18 cellular contexts compared by ENCODE assay signal in the genomic region with DNA sequence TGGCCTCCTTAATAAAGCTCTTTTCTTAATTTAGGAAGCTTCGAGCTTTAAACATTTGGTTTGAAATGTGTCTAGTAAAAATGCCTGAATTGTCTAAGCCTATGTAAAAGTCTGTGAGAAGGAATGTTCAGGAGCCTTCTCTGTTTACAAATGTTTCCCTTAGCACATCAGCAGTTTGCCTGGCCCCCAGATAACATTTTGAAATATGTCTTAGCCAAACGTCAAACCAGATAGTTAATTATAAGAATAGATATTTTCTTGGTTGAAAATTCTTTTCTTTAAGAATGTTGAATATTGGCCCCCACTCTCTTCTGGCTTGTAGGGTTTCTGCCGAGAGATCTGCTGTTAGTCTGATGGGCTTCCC.
DNase-seq lines count a peak whose midpoint lies in the region; ATAC-seq and TF ChIP-seq lines count a peak whose summit lies in the region.
"Had no signal": no experiment of that assay in that cellular context is flagged by ENCODE, and none has a peak within 500 bp of the region (broad histone marks: within the 10 kb centered on the region; RNA-seq: fewer than 3 reads in every experiment).

No MANE protein-coding gene starts in this region.

- CTCF ChIA-PET in Calu3 (lab: Charles Lee) = no interaction called here

- DNase-seq in AG10803 (ENCODE audit: low read depth) (peak; percentile 44), brain microvascular endothelial cell (no peak), mesenchymal stem cell (peak; percentile 24), gastrocnemius medialis (no peak), Calu3 (no peak), head of caudate nucleus (no peak)
- DNase-seq: CD4-positive, alpha-beta memory T cell; MG63; NCI-H1092 treated with DMSO at 0.1 percent for 48 hours; NCI-H1694; NCI-H510A treated with DMSO at 0.1 percent for 48 hours; NCI-H82; RPMI8226; SIG-M5 had no signal

- H3K4me2 ChIP-seq in OCI-LY3 (ENCODE audit: low read length) = no peak overlapping the region
- H3K4me2 ChIP-seq in mesenchymal stem cell (ENCODE audit: low read length, poor library complexity, severe bottlenecking) = no peak overlapping the region
- H3K4me2 ChIP-seq: BLaER1 had no signal

- no peaks in the 10 kb centered on the region for H3K79me2 ChIP-seq in OCI-LY3 (ENCODE audit: low read length)

- H4K8ac ChIP-seq in mesenchymal stem cell (ENCODE audit: low read length) = no peak overlapping the region

- no peaks in the 10 kb centered on the region for H3K79me1 ChIP-seq in mesenchymal stem cell (replicated peaks; ENCODE audit: low read length, poor library complexity, severe bottlenecking)

- no peak overlapping the region for H3K4ac ChIP-seq in mesenchymal stem cell (ENCODE audit: low read depth in 1 of 2, low read length in 2 of 2)

- ATAC-seq in HG02884 (IDR thresholded peaks at IDR 0.05; ENCODE audit: unreplicated experiment) (no peak), gastrocnemius medialis (no peak)
- ATAC-seq: PC-3 had no signal

- intact Hi-C loops in gastrocnemius medialis (cut with DNase I; ENCODE audit: low total_unique reads) (no loop called here), Calu3 (cut with micrococcal nuclease; ENCODE audit: unreplicated experiment) (no loop called here), head of caudate nucleus (cut with DNase I) (no loop called here)

- no peak overlapping the region for H3K14ac ChIP-seq in mesenchymal stem cell (ENCODE audit: low read length in 2 of 2)

- no peak overlapping the region for H3K4me3 Mint-ChIP-seq in Calu3 (ENCODE audit: low read depth, unreplicated experiment)
- H3K4me3 Mint-ChIP-seq: CD4-positive, alpha-beta memory T cell had no signal

- in situ Hi-C loops in brain microvascular endothelial cell (cut with HindIII; ENCODE audit: low pct_ligation_motif_present, low sequenced_read_pairs) = no loop called here
- in situ Hi-C loops in gastrocnemius medialis (cut with MboI; ENCODE audit: low sequenced_read_pairs in 4 of 4) = no loop called here

- no peaks in the 10 kb centered on the region for H3K27me3 Mint-ChIP-seq in Calu3 (ENCODE audit: unreplicated experiment)
- H3K27me3 Mint-ChIP-seq: CD4-positive, alpha-beta memory T cell had no signal

- no peak overlapping the region for H2BK15ac ChIP-seq in mesenchymal stem cell (ENCODE audit: low read depth, poor library complexity, severe bottlenecking)

- H2BK5ac ChIP-seq in mesenchymal stem cell (ENCODE audit: low read depth, low read length, poor library complexity, severe bottlenecking) = no peak overlapping the region

- no peaks in the 10 kb centered on the region for H3K36me3 ChIP-seq in OCI-LY3 (replicated peaks; ENCODE audit: low read depth, low read length)
- no peaks in the 10 kb centered on the region for H3K36me3 ChIP-seq in brain microvascular endothelial cell (replicated peaks)
- H3K36me3 ChIP-seq in mesenchymal stem cell (ENCODE audit: control insufficient read depth in 1 of 2, insufficient read depth in 2 of 2, low read depth in 1 of 2, low read length in 2 of 2) = no peaks in the 10 kb centered on the region
- no peaks in the 10 kb centered on the region for H3K36me3 ChIP-seq in gastrocnemius medialis
- H3K36me3 ChIP-seq: BLaER1, MG63 had no signal

- no peak overlapping the region for H4K91ac ChIP-seq in mesenchymal stem cell (ENCODE audit: low read length)

- H3K4me1 ChIP-seq in OCI-LY3 (ENCODE audit: low read length) = no peaks in the 10 kb centered on the region
- H3K4me1 ChIP-seq in mesenchymal stem cell (ENCODE audit: control insufficient read depth, insufficient read depth, low read depth, low read length) = no peaks in the 10 kb centered on the region
- peaks cover 0 to 5% of the 10 kb centered on the region in 2 donors for H3K4me1 ChIP-seq in gastrocnemius medialis
- H3K4me1 ChIP-seq: BLaER1 had no signal

- H3K27ac Mint-ChIP-seq in Calu3 (ENCODE audit: unreplicated experiment) = no peak overlapping the region
- H3K27ac Mint-ChIP-seq: CD4-positive, alpha-beta memory T cell had no signal

- no peaks in the 10 kb centered on the region for H3K9me3 Mint-ChIP-seq in Calu3 (ENCODE audit: low read depth, unreplicated experiment)

- no TSS peak for BruUV-seq in Calu3 (replicated peaks; lab: Mats Ljungman, UMichigan)

- H3K4me3 ChIP-seq in AG10803 (ENCODE audit: low read length) (no peak overlapping the region), OCI-LY3 (ENCODE audit: low read length) (no peak overlapping the region), brain microvascular endothelial cell (ENCODE audit: low read depth, low read length) (no peak overlapping the region), mesenchymal stem cell (ENCODE audit: insufficient read depth in 1 of 2, low read depth in 1 of 2, low read length in 2 of 2) (no peak overlapping the region), gastrocnemius medialis (no peak overlapping the region)
- H3K4me3 ChIP-seq: BLaER1, MG63 had no signal

- H3K27ac ChIP-seq in OCI-LY3 (ENCODE audit: low read length) (no peak overlapping the region), brain microvascular endothelial cell (peak overlapping the region; percentile 59), mesenchymal stem cell (ENCODE audit: low read length, poor library complexity, severe bottlenecking) (no peak overlapping the region), gastrocnemius medialis (no peak overlapping the region)
- H3K27ac ChIP-seq: BLaER1 had no signal

- no peak overlapping the region for H3K18ac ChIP-seq in mesenchymal stem cell (ENCODE audit: low read depth in 1 of 2, low read length in 2 of 2)

- H2BK12ac ChIP-seq in mesenchymal stem cell (ENCODE audit: low read length in 2 of 2) = no peak overlapping the region

- no peak overlapping the region for H3K23ac ChIP-seq in mesenchymal stem cell (ENCODE audit: low read length in 2 of 2)

- H3K9ac ChIP-seq in OCI-LY3 (ENCODE audit: low read length) (no peak overlapping the region), mesenchymal stem cell (ENCODE audit: low read length) (no peak overlapping the region)
- H3K9ac ChIP-seq: BLaER1 had no signal

- H3K4me1 Mint-ChIP-seq in Calu3 (ENCODE audit: low read depth, unreplicated experiment) = no peaks in the 10 kb centered on the region
- H3K4me1 Mint-ChIP-seq: CD4-positive, alpha-beta memory T cell had no signal

- H2AFZ ChIP-seq in OCI-LY3 (ENCODE audit: low read depth, low read length) (0 out of 2 replicates have a peak overlapping the region, but pooled peaks have one; percentile 32), mesenchymal stem cell (ENCODE audit: low read depth, low read length) (no peak overlapping the region)

- no peaks in the 10 kb centered on the region for H3K36me3 Mint-ChIP-seq in Calu3 (ENCODE audit: insufficient read depth, unreplicated experiment)
- H3K36me3 Mint-ChIP-seq: CD4-positive, alpha-beta memory T cell had no signal

- no peaks in the 10 kb centered on the region for H4K20me1 ChIP-seq in OCI-LY3 (ENCODE audit: insufficient read depth, low read length)
- H4K20me1 ChIP-seq: BLaER1 had no signal

- H3K27me3 ChIP-seq in OCI-LY3 (ENCODE audit: low read depth, low read length) = no peaks in the 10 kb centered on the region
- no peaks in the 10 kb centered on the region for H3K27me3 ChIP-seq in brain microvascular endothelial cell (replicated peaks)
- no peaks in the 10 kb centered on the region for H3K27me3 ChIP-seq in mesenchymal stem cell (ENCODE audit: control insufficient read depth in 1 of 2, insufficient read depth in 1 of 2, low read length in 2 of 2)
- no peaks in the 10 kb centered on the region for H3K27me3 ChIP-seq in gastrocnemius medialis
- H3K27me3 ChIP-seq: BLaER1, MG63 had no signal

- H3K9me3 ChIP-seq in OCI-LY3 (ENCODE audit: insufficient read depth, low read length) (no peaks in the 10 kb centered on the region), mesenchymal stem cell (ENCODE audit: control insufficient read depth, low read length) (no peaks in the 10 kb centered on the region), gastrocnemius medialis (no peaks in the 10 kb centered on the region)
- H3K9me3 ChIP-seq: BLaER1, MG63 had no signal

- TF ChIP-seq CTCF in AG10803 (conservative IDR thresholded peaks at IDR 0.05; ENCODE audit: low read length) = no peak
- no peak for TF ChIP-seq CTCF in OCI-LY3 (IDR thresholded peaks at IDR 0.05; ENCODE audit: low read depth, low read length)
- TF ChIP-seq CTCF in brain microvascular endothelial cell (IDR thresholded peaks at IDR 0.05; ENCODE audit: low read depth, low read length, missing control alignments) = no peak
- no peak for TF ChIP-seq CTCF in gastrocnemius medialis (IDR thresholded peaks at IDR 0.05 in 4 of 5, conservative IDR thresholded peaks at IDR 0.05 in 1 of 5)
- TF ChIP-seq CTCF in Calu3 (IDR thresholded peaks at IDR 0.05; ENCODE audit: unreplicated experiment) = no peak

- 44% methylated on average over 1 of the region's 3 CpGs for WGBS in mesenchymal stem cell

- no peak overlapping the region for H2BK120ac ChIP-seq in mesenchymal stem cell (ENCODE audit: low read depth, low read length)

- no peak overlapping the region for H2AK5ac ChIP-seq in mesenchymal stem cell (ENCODE audit: low read length, severe bottlenecking)

- no peak for TF ChIP-seq POLR2A in gastrocnemius medialis (IDR thresholded peaks at IDR 0.05)

Comparison
In these comparisons a context has a peak if more than half of its experiments do, and no peak if none do; other contexts are left out.
1. DNase-seq: peak in AG10803 (single experiment) and mesenchymal stem cell (single experiment); none in brain microvascular endothelial cell (single experiment), gastrocnemius medialis (0 of 2), Calu3 (single experiment) and head of caudate nucleus (0 of 42).